Comparison of ENCODE assay signal across 22 cellular contexts in genomic region chr3:181613813-181614212, GRCh38.
"Had no signal": no experiment of that assay in that cellular context is flagged by ENCODE, and none has a peak within 500 bp of the region (broad histone marks: within the 10 kb centered on the region; RNA-seq: fewer than 3 reads in every experiment).

No MANE protein-coding gene starts in this region.

- H3K9me3 ChIP-seq: esophagus muscularis mucosa, gastroesophageal sphincter, spleen, transverse colon had no signal

- DNase-seq: activated B cell treated with CpG ODN at 0.5 μM for 24 hours; activated CD4-positive, alpha-beta memory T cell treated with anti-CD3 and anti-CD28 coated beads for 36 hours; activated CD4-positive, alpha-beta T cell treated with anti-CD3 and anti-CD28 coated beads for 4 hours; activated naive CD4-positive, alpha-beta T cell; activated naive CD8-positive, alpha-beta T cell treated with anti-CD3 and anti-CD28 coated beads, Interleukin-2, amount 10 ng/mL, durations not matched to agents 7 days and 5 days; activated T-cell treated with anti-CD3 and anti-CD28 coated beads for 4 hours; brain microvascular endothelial cell; effector CD4-positive, alpha-beta T cell; immature natural killer cell; mesendoderm; naive thymus-derived CD4-positive, alpha-beta T cell; nucleus accumbens; retina; spleen; stimulated activated naive B cell treated with anti-CD40 and anti-IgM and Interleukin-4, amounts not matched to agents 10 μg/mL and 1 μg/mL and 100 μg/mL, for 72 hours; T-helper 1 cell; T-helper 9 cell; transverse colon had no signal

- H3K4me1 ChIP-seq: gastroesophageal sphincter, spleen, transverse colon had no signal

- H3K27ac ChIP-seq: brain microvascular endothelial cell, coronary artery, esophagus muscularis mucosa, gastroesophageal sphincter, spleen, transverse colon had no signal

- H3K36me3 ChIP-seq: brain microvascular endothelial cell, esophagus muscularis mucosa, gastroesophageal sphincter, spleen, transverse colon had no signal

- H3K27me3 ChIP-seq: brain microvascular endothelial cell, esophagus muscularis mucosa, gastroesophageal sphincter, spleen, transverse colon had no signal

- H3K4me3 ChIP-seq: coronary artery, esophagus muscularis mucosa, gastroesophageal sphincter, spleen, transverse colon had no signal

- ATAC-seq: gastroesophageal sphincter; naive thymus-derived CD4-positive, alpha-beta T cell; stimulated activated naive B cell treated with anti-CD40 and anti-IgM and Interleukin-4, amounts not matched to agents 10 μg/mL and 1 μg/mL and 100 μg/mL, for 72 hours had no signal

- H3K27ac Mint-ChIP-seq: activated B cell treated with CpG ODN at 0.5 μM for 24 hours; activated CD4-positive, alpha-beta memory T cell treated with anti-CD3 and anti-CD28 coated beads for 36 hours; activated naive CD8-positive, alpha-beta T cell treated with anti-CD3 and anti-CD28 coated beads, Interleukin-2, amount 10 ng/mL, durations not matched to agents 7 days and 5 days; immature natural killer cell; naive thymus-derived CD4-positive, alpha-beta T cell; stimulated activated naive B cell treated with anti-CD40 and anti-IgM and Interleukin-4, amounts not matched to agents 10 μg/mL and 1 μg/mL and 100 μg/mL, for 72 hours had no signal

- H3K4me3 Mint-ChIP-seq: activated B cell treated with CpG ODN at 0.5 μM for 24 hours; activated CD4-positive, alpha-beta memory T cell treated with anti-CD3 and anti-CD28 coated beads for 36 hours; activated naive CD8-positive, alpha-beta T cell treated with anti-CD3 and anti-CD28 coated beads, Interleukin-2, amount 10 ng/mL, durations not matched to agents 7 days and 5 days; central memory CD8-positive, alpha-beta T cell; immature natural killer cell; naive thymus-derived CD4-positive, alpha-beta T cell; stimulated activated naive B cell treated with anti-CD40 and anti-IgM and Interleukin-4, amounts not matched to agents 10 μg/mL and 1 μg/mL and 100 μg/mL, for 72 hours had no signal

- H3K4me1 Mint-ChIP-seq: activated B cell treated with CpG ODN at 0.5 μM for 24 hours; activated naive CD8-positive, alpha-beta T cell treated with anti-CD3 and anti-CD28 coated beads, Interleukin-2, amount 10 ng/mL, durations not matched to agents 7 days and 5 days; central memory CD8-positive, alpha-beta T cell; immature natural killer cell; naive thymus-derived CD4-positive, alpha-beta T cell; stimulated activated naive B cell treated with anti-CD40 and anti-IgM and Interleukin-4, amounts not matched to agents 10 μg/mL and 1 μg/mL and 100 μg/mL, for 72 hours had no signal

- H3K27me3 Mint-ChIP-seq: activated B cell treated with CpG ODN at 0.5 μM for 24 hours; activated CD4-positive, alpha-beta memory T cell treated with anti-CD3 and anti-CD28 coated beads for 36 hours; central memory CD8-positive, alpha-beta T cell; naive thymus-derived CD4-positive, alpha-beta T cell; stimulated activated naive B cell treated with anti-CD40 and anti-IgM and Interleukin-4, amounts not matched to agents 10 μg/mL and 1 μg/mL and 100 μg/mL, for 72 hours had no signal

- H3K36me3 Mint-ChIP-seq: activated CD4-positive, alpha-beta memory T cell treated with anti-CD3 and anti-CD28 coated beads for 36 hours; activated naive CD8-positive, alpha-beta T cell treated with anti-CD3 and anti-CD28 coated beads, Interleukin-2, amount 10 ng/mL, durations not matched to agents 7 days and 5 days; immature natural killer cell; naive thymus-derived CD4-positive, alpha-beta T cell; stimulated activated naive B cell treated with anti-CD40 and anti-IgM and Interleukin-4, amounts not matched to agents 10 μg/mL and 1 μg/mL and 100 μg/mL, for 72 hours had no signal

- H3K9me3 Mint-ChIP-seq: activated B cell treated with CpG ODN at 0.5 μM for 24 hours; activated CD4-positive, alpha-beta memory T cell treated with anti-CD3 and anti-CD28 coated beads for 36 hours; activated naive CD8-positive, alpha-beta T cell treated with anti-CD3 and anti-CD28 coated beads, Interleukin-2, amount 10 ng/mL, durations not matched to agents 7 days and 5 days; central memory CD8-positive, alpha-beta T cell; naive thymus-derived CD4-positive, alpha-beta T cell; stimulated activated naive B cell treated with anti-CD40 and anti-IgM and Interleukin-4, amounts not matched to agents 10 μg/mL and 1 μg/mL and 100 μg/mL, for 72 hours had no signal
